Comparison of ENCODE assay signal across 25 cellular contexts in genomic region chr14:28468191-28469151, GRCh38.
DNase-seq lines count a peak whose midpoint lies in the region; TF ChIP-seq lines count a peak whose summit lies in the region.
"Had no signal": no experiment of that assay in that cellular context is flagged by ENCODE, and none has a peak within 500 bp of the region (broad histone marks: within the 10 kb centered on the region; RNA-seq: fewer than 3 reads in every experiment).

No MANE protein-coding gene starts in this region.

- POLR2A ChIA-PET in OCI-LY7 (lab: Charles Lee) = interaction anchor here (0.6 kb wide), 1 partner anchor 225 kb away, joined by 3 read pairs; no protein-coding TSS in a partner anchor

- TF ChIP-seq CTCF in choroid plexus epithelial cell (conservative IDR thresholded peaks at IDR 0.05; ENCODE audit: low read depth, low read length) (no peak), OCI-LY7 (conservative IDR thresholded peaks at IDR 0.05; ENCODE audit: low read length) (no peak)

- BruUV-seq in OCI-LY7 (replicated peaks; lab: Mats Ljungman, UMichigan) = no TSS peak

- H3K36me3 ChIP-seq in mesodermal cell (ENCODE audit: control insufficient read depth, insufficient read depth, low read length) = no peaks in the 10 kb centered on the region
- H3K36me3 ChIP-seq in OCI-LY7 (ENCODE audit: insufficient read depth, low read length) = no peaks in the 10 kb centered on the region
- H3K36me3 ChIP-seq: BLaER1 treated with 17β-estradiol and CSF1 and Interleukin-3, amounts not matched to agents 10 nM and 100 nM; heart left ventricle; pancreas had no signal

- H3K9me3 ChIP-seq in mesodermal cell (ENCODE audit: control insufficient read depth, low read length) (peaks cover 4% of the 10 kb centered on the region), OCI-LY7 (ENCODE audit: low read length) (0 out of 2 replicates have a peak, but pooled peaks cover 19% of the 10 kb centered on the region)
- H3K9me3 ChIP-seq: pancreas had no signal

- intact Hi-C loops in OCI-LY7 (cut with micrococcal nuclease; ENCODE audit: unreplicated experiment) = no loop called here

- H3K79me2 ChIP-seq in OCI-LY7 (ENCODE audit: insufficient read depth, low read depth, low read length) = no peaks in the 10 kb centered on the region

- peak; percentile 11 for DNase-seq in Daoy (ENCODE audit: low read depth)
- peak; percentile 68 for DNase-seq in NCI-H146 (lab: John Stamatoyannopoulos, UW)
- DNase-seq in choroid plexus epithelial cell (ENCODE audit: low read depth) = peak; percentile 38
- no peak for DNase-seq in GF-D8 (lab: John Stamatoyannopoulos, UW)
- DNase-seq in SW480 (ENCODE audit: low spot score) = no peak
- no peak for DNase-seq in hypothalamus (lab: John Stamatoyannopoulos, UW)
- DNase-seq in OCI-LY7 (ENCODE audit: low spot score) = no peak
- DNase-seq: activated B cell treated with CpG ODN at 0.5 μM for 24 hours; activated CD4-positive, alpha-beta T cell treated with anti-CD3 and anti-CD28 coated beads, Interleukin-2, amount 50 U/mL, for 48 hours; activated CD8-positive, alpha-beta memory T cell treated with anti-CD3 and anti-CD28 coated beads, Interleukin-2, amount 50 U/mL, for 4 hours; activated naive CD4-positive, alpha-beta T cell treated with anti-CD3 and anti-CD28 coated beads, Interleukin-2, amount 50 U/mL, for 16 hours; amygdala; caudate nucleus; COR-L47; EL; heart left ventricle; MV-4-11; NCI-H1694; NCI-H2171 treated with DMSO at 0.1 percent for 48 hours; NCI-H526 treated with DMSO at 0.1 percent for 48 hours; stimulated activated naive CD8-positive, alpha-beta T cell treated with anti-CD3 and anti-CD28 coated beads, Interleukin-15, Interleukin-2, amounts not matched to agents 100 U/mL and 50 U/mL, for 24 hours had no signal

- no peaks in the 10 kb centered on the region for H3K9me2 ChIP-seq in OCI-LY7 (ENCODE audit: insufficient read depth, low read length)

- no peak overlapping the region for H2AFZ ChIP-seq in OCI-LY7 (ENCODE audit: low read length)

- H3K4me1 ChIP-seq in mesodermal cell (ENCODE audit: control insufficient read depth, insufficient read depth, low read length, poor library complexity, severe bottlenecking) (no peaks in the 10 kb centered on the region), OCI-LY7 (ENCODE audit: insufficient read depth, low read length, poor library complexity, severe bottlenecking) (no peaks in the 10 kb centered on the region)
- H3K4me1 ChIP-seq: heart left ventricle, pancreas had no signal

- H3K4me3 ChIP-seq in choroid plexus epithelial cell (ENCODE audit: low read depth, low read length) (no peak overlapping the region), mesodermal cell (ENCODE audit: extremely low read depth, insufficient read depth, low read length, poor library complexity, severe bottlenecking) (no peak overlapping the region), OCI-LY7 (ENCODE audit: low read depth, low read length, poor library complexity, severe bottlenecking) (no peak overlapping the region)
- H3K4me3 ChIP-seq: BLaER1 treated with 17β-estradiol and CSF1 and Interleukin-3, amounts not matched to agents 10 nM and 100 nM; heart left ventricle; pancreas had no signal

- CTCF ChIA-PET in OCI-LY7 (lab: Charles Lee; ENCODE audit: unreplicated experiment) = no interaction called here

- H3K27ac ChIP-seq in mesodermal cell (ENCODE audit: low read depth, low read length, severe bottlenecking) = peak overlapping the region; percentile 36
- no peak overlapping the region for H3K27ac ChIP-seq in OCI-LY7 (ENCODE audit: low read depth, low read length, poor library complexity, severe bottlenecking)
- H3K27ac ChIP-seq: BLaER1 treated with 17β-estradiol and CSF1 and Interleukin-3, amounts not matched to agents 10 nM and 100 nM; heart left ventricle; KMS-11; pancreas had no signal

- no peak overlapping the region for H3K4me2 ChIP-seq in OCI-LY7 (ENCODE audit: low read length)
- H3K4me2 ChIP-seq: BLaER1 treated with 17β-estradiol and CSF1 and Interleukin-3, amounts not matched to agents 10 nM and 100 nM; KMS-11 had no signal

- H4K20me1 ChIP-seq in OCI-LY7 (ENCODE audit: insufficient read depth, low read length) = no peaks in the 10 kb centered on the region
- H4K20me1 ChIP-seq: BLaER1 treated with 17β-estradiol and CSF1 and Interleukin-3, amounts not matched to agents 10 nM and 100 nM had no signal

- WGBS in mesodermal cell (ENCODE audit: insufficient coverage in 2 of 2), 2 experiments = 33 to 44% methylated on average over 1 to 2 of the region's 2 CpGs

Comparison
In these comparisons a context has a peak if more than half of its experiments do, and no peak if none do; other contexts are left out.
1. DNase-seq: peak in Daoy (single experiment), NCI-H146 (single experiment) and choroid plexus epithelial cell (single experiment); none in GF-D8 (single experiment), SW480 (single experiment), hypothalamus (0 of 51) and OCI-LY7 (single experiment).